8 cellular contexts compared by ENCODE assay signal in genomic region chr10:132654708-132655661, GRCh38.
DNase-seq lines count a peak whose midpoint lies in the region.

No MANE protein-coding gene starts in this region.

- DNase-seq in NCI-H187 (lab: John Stamatoyannopoulos, UW) (peak; percentile 2 to 23), NCI-H187 treated with DMSO at 0.1 percent for 48 hours (lab: John Stamatoyannopoulos, UW) (no peak), NCI-H1105 treated with DMSO at 0.1 percent for 48 hours (lab: John Stamatoyannopoulos, UW) (peak; percentile 14), dermis blood vessel endothelial cell (peak; percentile 82), lung microvascular endothelial cell (ENCODE audit: low read depth in 2 of 2) (peak; percentile 67 to 79), NOMO-1 treated with DMSO at 0.1 percent for 48 hours (lab: John Stamatoyannopoulos, UW; ENCODE audit: unreplicated experiment) (no peak)
- DNase-seq in activated CD4-positive, alpha-beta T cell treated with anti-CD3 and anti-CD28 coated beads for 48 hours = peak; percentile 73
- peak; percentile 34 for DNase-seq in stimulated activated CD8-positive, alpha-beta memory T cell treated with anti-CD3 and anti-CD28 coated beads, Interleukin-4, amount 100 ng/mL, for 24 hours (ENCODE audit: low read depth)

Comparison
In these comparisons a context has a peak if more than half of its experiments do, and no peak if none do; other contexts are left out.
1. DNase-seq: peak in NCI-H187 (2 of 2), NCI-H1105 treated with DMSO at 0.1 percent for 48 hours (single experiment), activated CD4-positive, alpha-beta T cell treated with anti-CD3 and anti-CD28 coated beads for 48 hours (single experiment), dermis blood vessel endothelial cell (single experiment), lung microvascular endothelial cell (2 of 2) and stimulated activated CD8-positive, alpha-beta memory T cell treated with anti-CD3 and anti-CD28 coated beads, Interleukin-4, amount 100 ng/mL, for 24 hours (single experiment); none in NCI-H187 treated with DMSO at 0.1 percent for 48 hours (single experiment) and NOMO-1 treated with DMSO at 0.1 percent for 48 hours (single experiment).